In the genomic region with DNA sequence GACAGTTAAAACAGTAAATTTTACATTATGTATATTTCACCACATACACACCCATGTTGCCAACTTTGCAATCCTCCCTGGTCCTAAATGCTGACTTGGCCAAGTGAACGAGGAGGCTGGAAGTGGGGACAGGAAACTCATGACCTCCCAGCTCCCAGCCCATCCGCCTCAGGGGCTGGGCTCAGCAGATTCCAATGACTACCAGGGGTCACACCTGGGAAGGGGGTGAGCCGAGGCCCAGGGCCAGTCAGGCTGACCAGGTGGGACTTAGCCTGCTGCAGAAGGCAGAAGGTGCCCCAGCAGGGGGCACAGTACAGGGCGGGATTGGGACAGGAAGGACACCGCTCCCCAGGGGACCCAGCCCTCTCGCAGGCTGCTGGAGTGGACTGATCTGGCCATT, we compare ENCODE assay signal across 18 cellular contexts. TPM values are rescaled to one million over a fixed set of nuclear protein-coding genes. Genes with fewer than 3 reads are reported as not detected.
DNase-seq lines count a peak whose midpoint lies in the region; ATAC-seq, FAIRE-seq and TF ChIP-seq lines count a peak whose summit lies in the region.
"Had no signal": no experiment of that assay in that cellular context is flagged by ENCODE, and none has a peak within 500 bp of the region (broad histone marks: within the 10 kb centered on the region; RNA-seq: fewer than 3 reads in every experiment).

No MANE protein-coding gene starts in this region.

- H3K27me3 ChIP-seq in BLaER1 (no peaks in the 10 kb centered on the region), HepG2 (ENCODE audit: control insufficient read depth in 1 of 2, insufficient read depth in 2 of 2, low read length in 2 of 2) (peaks cover 11 to 49% of the 10 kb centered on the region in 2 experiments)
- H3K27me3 ChIP-seq: foreskin keratinocyte, stomach had no signal

- 31% methylated on average over 5 of the region's 6 CpGs for WGBS in HepG2 (ENCODE audit: low lambda C conversion rate)

- H2AFZ ChIP-seq in HepG2 (ENCODE audit: low read length): no peak overlapping the region

- TF ChIP-seq EP300 in HepG2 (IDR thresholded peaks at IDR 0.05; ENCODE audit: low read depth in 2 of 2, low read length in 2 of 2): no peak
- TF ChIP-seq EP300 in HepG2 (CRISPR knock-in tag; IDR thresholded peaks at IDR 0.05; ENCODE audit: borderline replicate concordance): no peak

- H3K9me3 ChIP-seq in BLaER1: no peaks in the 10 kb centered on the region
- no peaks in the 10 kb centered on the region for H3K9me3 ChIP-seq in HepG2 (ENCODE audit: low read length)
- H3K9me3 ChIP-seq: stomach had no signal

- in situ Hi-C loops in HepG2 (cut with HindIII; ENCODE audit: extremely low pct_ligation_motif_present, low pct_unique_long_range_greater_than_20kb): loop anchor here (5.0 kb wide), 1 partner anchor 33 kb away; no protein-coding TSS in a partner anchor

- no peak overlapping the region for H3K4me3 ChIP-seq in BLaER1
- H3K4me3 ChIP-seq in HepG2 (replicated peaks in 1 of 3; ENCODE audit: insufficient read depth in 1 of 3, low read depth in 2 of 3, low read length in 3 of 3): no peak overlapping the region

- no peak for TF ChIP-seq POLR2A in HepG2 (IDR thresholded peaks at IDR 0.05; ENCODE audit: insufficient read depth in 1 of 2, low read depth in 2 of 2, low read length in 2 of 2)

- H3K36me3 ChIP-seq in BLaER1 (no peaks in the 10 kb centered on the region), HepG2 (replicated peaks in 1 of 2; ENCODE audit: control insufficient read depth in 1 of 2, insufficient read depth in 2 of 2, low read length in 2 of 2) (no peaks in the 10 kb centered on the region)
- H3K36me3 ChIP-seq: stomach had no signal

- no peak for FAIRE-seq in HepG2 (lab: Jason Lieb, UNC)
- FAIRE-seq: D721Med, small intestine had no signal

- peak; percentile 44 for DNase-seq in RPMI8226
- DNase-seq in HepG2 (ENCODE audit: low spot score): no peak
- no peak for DNase-seq in NCI-H1048 (lab: John Stamatoyannopoulos, UW)
- no peak for DNase-seq in DMS79 treated with DMSO at 0.1 percent for 48 hours (lab: John Stamatoyannopoulos, UW)
- DNase-seq: activated CD4-positive, CD25-positive, alpha-beta regulatory T cell treated with anti-CD3 and anti-CD28 coated beads, Interleukin-2, amount 50 U/mL, for 72 hours; activated naive CD8-positive, alpha-beta T cell treated with anti-CD3 and anti-CD28 coated beads, Interleukin-2, amount 10 ng/mL, durations not matched to agents 7 days and 5 days; activated T-cell treated with anti-CD3 and anti-CD28 coated beads, Interleukin-2, amount 50 U/mL, for 1 hour; foreskin keratinocyte; NCI-H774; small intestine; stomach had no signal

- peak; percentile 26; the same call in 1 of the 2 replicates for TF ChIP-seq CTCF in HepG2 (CRISPR knock-in tag; IDR thresholded peaks at IDR 0.05)

- intact Hi-C loops in HepG2 (cut with micrococcal nuclease; ENCODE audit: unreplicated experiment): loop anchor here (1.0 kb wide), 1 partner anchor 147 kb away; no protein-coding TSS in a partner anchor

- CTCF ChIA-PET in HepG2 (lab: Yijun Ruan, JAX; ENCODE audit: low intra/inter-chr PET ratio, low total read pairs): interaction anchor here (1.3 to 5.4 kb wide), 2 partner anchors 33 to 40 kb away, joined by 6 to 65 read pairs; no protein-coding TSS in a partner anchor

- POLR2A ChIA-PET in HepG2 (lab: Yijun Ruan, JAX): interaction anchor here (1.4 kb wide), 1 partner anchor 58 kb away, joined by 4 read pairs; the partner anchor contains the start of gene ADISSP

- no peak for TF ChIP-seq RAD21 in HepG2 (CRISPR knock-in tag; IDR thresholded peaks at IDR 0.05)

- H3K79me2 ChIP-seq in HepG2 (ENCODE audit: insufficient read depth, low read length): no peaks in the 10 kb centered on the region

- BruUV-seq in HepG2 (replicated peaks; lab: Mats Ljungman, UMichigan): no TSS peak

- ATAC-seq in HepG2: peak; percentile 67
- no peak for ATAC-seq in esophagus mucosa

- no peaks in the 10 kb centered on the region for H4K20me1 ChIP-seq in BLaER1
- no peaks in the 10 kb centered on the region for H4K20me1 ChIP-seq in HepG2 (ENCODE audit: insufficient read depth, low read length)

- no peak overlapping the region for H3K9ac ChIP-seq in BLaER1
- H3K9ac ChIP-seq in HepG2 (ENCODE audit: insufficient read depth, low read depth, low read length): no peak overlapping the region

- no peak overlapping the region for H3K27ac ChIP-seq in BLaER1
- H3K27ac ChIP-seq in HepG2 (ENCODE audit: extremely low read length, insufficient read depth, low read length): no peak overlapping the region
- H3K27ac ChIP-seq: foreskin keratinocyte, RWPE1, stomach had no signal

- H3K4me2 ChIP-seq in BLaER1 (peak overlapping the region; percentile 35; the same call in 1 of the 2 replicates), HepG2 (ENCODE audit: low read depth, low read length) (no peak overlapping the region)

- peaks cover 17% of the 10 kb centered on the region for H3K4me1 ChIP-seq in BLaER1
- H3K4me1 ChIP-seq in HepG2 (ENCODE audit: insufficient read depth, low read length): no peaks in the 10 kb centered on the region
- H3K4me1 ChIP-seq: foreskin keratinocyte had no signal

RNA-seq across cellular contexts. Expression of gene SIGLEC1, which starts 2.4 kb away (rescaled TPM):
- total RNA-seq in HepG2 (2016; rRNA removed; fragmentation: Illumina TruSeq; extraction: Trizol) (not detected in 2 replicates), esophagus mucosa (0.80 TPM)
- total RNA-seq in HepG2 (2016; cell fraction: cytosol; rRNA removed; fragmentation: Illumina TruSeq; extraction: Trizol; ENCODE audit: low read depth): not detected in 2 replicates
- total RNA-seq in HepG2 (2016; cell fraction: insoluble cytoplasmic fraction; rRNA removed; fragmentation: Illumina TruSeq; extraction: Trizol): not detected in 2 replicates
- not detected in 2 replicates for total RNA-seq in HepG2 (2016; cell fraction: membrane; rRNA removed; fragmentation: Illumina TruSeq; extraction: Trizol)
- not detected in 2 replicates for total RNA-seq in HepG2 (2016; cell fraction: nucleus; rRNA removed; fragmentation: Illumina TruSeq; extraction: Trizol)
- 0.01 TPM in 1 of 2 replicates, not detected in the other for polyA plus RNA-seq in HepG2 (2011; rRNA removed)
- polyA plus RNA-seq in HepG2 (2011; cell fraction: cytosol; rRNA removed): not detected in 2 replicates
- 0.03 and 0.10 TPM in 2 replicates for polyA plus RNA-seq in HepG2 (2011; cell fraction: nucleus; rRNA removed)
- polyA plus RNA-seq in HepG2 (2012): 0.01 TPM in 1 of 2 replicates, not detected in the other
- not detected in 2 replicates for polyA plus RNA-seq in HepG2 (2016; cell fraction: cytosol; fragmentation: Illumina TruSeq; extraction: Trizol; ENCODE audit: low read depth)
- polyA plus RNA-seq in HepG2 (2016; cell fraction: insoluble cytoplasmic fraction; fragmentation: Illumina TruSeq; extraction: Trizol; ENCODE audit: low read depth): not detected in 2 replicates
- polyA plus RNA-seq in HepG2 (2016; cell fraction: membrane; fragmentation: Illumina TruSeq; extraction: Trizol; ENCODE audit: low read depth): not detected in 2 replicates
- polyA plus RNA-seq in HepG2 (2016; cell fraction: nucleus; fragmentation: Illumina TruSeq; extraction: Trizol; ENCODE audit: insufficient read depth, low read depth): not detected in 2 replicates
- 0.05 TPM in 1 of 2 replicates, not detected in the other for polyA minus RNA-seq in HepG2 (2011; rRNA and poly(A)+ RNA removed; ENCODE audit: low replicate concordance)
- polyA minus RNA-seq in HepG2 (2011; cell fraction: cytosol; rRNA and poly(A)+ RNA removed): not detected in 2 replicates
- polyA minus RNA-seq in HepG2 (2011; cell fraction: nucleus; rRNA and poly(A)+ RNA removed): under 0.01 TPM in 1 of 2 replicates, not detected in the other
- total RNA-seq: foreskin keratinocyte, HT-29, MCF 10A had no signal
- polyA plus RNA-seq: foreskin keratinocyte had no signal

RNA-seq across cellular contexts. Expression of gene HSPA12B, which starts 22.5 kb away (rescaled TPM):
- total RNA-seq in HepG2 (2016; rRNA removed; fragmentation: Illumina TruSeq; extraction: Trizol): not detected in 2 replicates
- not detected in 2 replicates for total RNA-seq in HepG2 (2016; cell fraction: cytosol; rRNA removed; fragmentation: Illumina TruSeq; extraction: Trizol; ENCODE audit: low read depth)
- total RNA-seq in HepG2 (2016; cell fraction: insoluble cytoplasmic fraction; rRNA removed; fragmentation: Illumina TruSeq; extraction: Trizol): not detected in 2 replicates
- total RNA-seq in HepG2 (2016; cell fraction: membrane; rRNA removed; fragmentation: Illumina TruSeq; extraction: Trizol): not detected in 2 replicates
- total RNA-seq in HepG2 (2016; cell fraction: nucleus; rRNA removed; fragmentation: Illumina TruSeq; extraction: Trizol): not detected in 2 replicates
- 0.01 TPM in 2 replicates for polyA plus RNA-seq in HepG2 (2011; rRNA removed)
- 0.03 and 0.04 TPM in 2 replicates for polyA plus RNA-seq in HepG2 (2011; cell fraction: cytosol; rRNA removed)
- 0.14 and 0.17 TPM in 2 replicates for polyA plus RNA-seq in HepG2 (2011; cell fraction: nucleus; rRNA removed)
- polyA plus RNA-seq in HepG2 (2012): 0.90 and 1.9 TPM in 2 replicates
- polyA plus RNA-seq in HepG2 (2016; cell fraction: cytosol; fragmentation: Illumina TruSeq; extraction: Trizol; ENCODE audit: low read depth): not detected in 2 replicates
- not detected in 2 replicates for polyA plus RNA-seq in HepG2 (2016; cell fraction: insoluble cytoplasmic fraction; fragmentation: Illumina TruSeq; extraction: Trizol; ENCODE audit: low read depth)
- polyA plus RNA-seq in HepG2 (2016; cell fraction: membrane; fragmentation: Illumina TruSeq; extraction: Trizol; ENCODE audit: low read depth): not detected in 2 replicates
- polyA plus RNA-seq in HepG2 (2016; cell fraction: nucleus; fragmentation: Illumina TruSeq; extraction: Trizol; ENCODE audit: insufficient read depth, low read depth): not detected in 2 replicates
- polyA minus RNA-seq in HepG2 (2011; rRNA and poly(A)+ RNA removed; ENCODE audit: low replicate concordance): 0.10 TPM in 1 of 2 replicates, not detected in the other
- not detected in 2 replicates for polyA minus RNA-seq in HepG2 (2011; cell fraction: cytosol; rRNA and poly(A)+ RNA removed)
- polyA minus RNA-seq in HepG2 (2011; cell fraction: nucleus; rRNA and poly(A)+ RNA removed): 0.13 TPM in 1 of 2 replicates, not detected in the other
- total RNA-seq in esophagus mucosa: 1.2 TPM
- total RNA-seq: activated naive CD8-positive, alpha-beta T cell treated with anti-CD3 and anti-CD28 coated beads, Interleukin-2, amount 10 ng/mL, durations not matched to agents 7 days and 5 days; HT-29; MCF 10A had no signal

RNA-seq across cellular contexts. Expression of gene ADAM33, which starts 28.2 kb away (rescaled TPM):
- total RNA-seq in HepG2 (2016; rRNA removed; fragmentation: Illumina TruSeq; extraction: Trizol) (not detected in 2 replicates), esophagus mucosa (2.5 TPM)
- total RNA-seq in HepG2 (2016; cell fraction: cytosol; rRNA removed; fragmentation: Illumina TruSeq; extraction: Trizol; ENCODE audit: low read depth): not detected in 2 replicates
- not detected in 2 replicates for total RNA-seq in HepG2 (2016; cell fraction: insoluble cytoplasmic fraction; rRNA removed; fragmentation: Illumina TruSeq; extraction: Trizol)
- not detected in 2 replicates for total RNA-seq in HepG2 (2016; cell fraction: membrane; rRNA removed; fragmentation: Illumina TruSeq; extraction: Trizol)
- total RNA-seq in HepG2 (2016; cell fraction: nucleus; rRNA removed; fragmentation: Illumina TruSeq; extraction: Trizol): not detected in 2 replicates
- polyA plus RNA-seq in HepG2 (2011; rRNA removed): not detected in 2 replicates
- not detected in 2 replicates for polyA plus RNA-seq in HepG2 (2011; cell fraction: cytosol; rRNA removed)
- 0.03 TPM in 1 of 2 replicates, not detected in the other for polyA plus RNA-seq in HepG2 (2011; cell fraction: nucleus; rRNA removed)
- polyA plus RNA-seq in HepG2 (2012): not detected in 2 replicates
- polyA plus RNA-seq in HepG2 (2016; cell fraction: cytosol; fragmentation: Illumina TruSeq; extraction: Trizol; ENCODE audit: low read depth): not detected in 2 replicates
- polyA plus RNA-seq in HepG2 (2016; cell fraction: insoluble cytoplasmic fraction; fragmentation: Illumina TruSeq; extraction: Trizol; ENCODE audit: low read depth): not detected in 2 replicates
- polyA plus RNA-seq in HepG2 (2016; cell fraction: membrane; fragmentation: Illumina TruSeq; extraction: Trizol; ENCODE audit: low read depth): not detected in 2 replicates
- not detected in 2 replicates for polyA plus RNA-seq in HepG2 (2016; cell fraction: nucleus; fragmentation: Illumina TruSeq; extraction: Trizol; ENCODE audit: insufficient read depth, low read depth)
- polyA minus RNA-seq in HepG2 (2011; rRNA and poly(A)+ RNA removed; ENCODE audit: low replicate concordance): not detected in 2 replicates
- not detected in 2 replicates for polyA minus RNA-seq in HepG2 (2011; cell fraction: cytosol; rRNA and poly(A)+ RNA removed)
- not detected in 2 replicates for polyA minus RNA-seq in HepG2 (2011; cell fraction: nucleus; rRNA and poly(A)+ RNA removed)
- total RNA-seq: activated naive CD8-positive, alpha-beta T cell treated with anti-CD3 and anti-CD28 coated beads, Interleukin-2, amount 10 ng/mL, durations not matched to agents 7 days and 5 days; foreskin keratinocyte; HT-29; MCF 10A had no signal
- polyA plus RNA-seq: foreskin keratinocyte had no signal

RNA-seq across cellular contexts. Expression of gene GFRA4, which starts 46.8 kb away (rescaled TPM):
- total RNA-seq in HepG2 (2016; rRNA removed; fragmentation: Illumina TruSeq; extraction: Trizol) (not detected in 2 replicates), esophagus mucosa (not detected)
- not detected in 2 replicates for total RNA-seq in HepG2 (2016; cell fraction: cytosol; rRNA removed; fragmentation: Illumina TruSeq; extraction: Trizol; ENCODE audit: low read depth)
- not detected in 2 replicates for total RNA-seq in HepG2 (2016; cell fraction: insoluble cytoplasmic fraction; rRNA removed; fragmentation: Illumina TruSeq; extraction: Trizol)
- total RNA-seq in HepG2 (2016; cell fraction: membrane; rRNA removed; fragmentation: Illumina TruSeq; extraction: Trizol): not detected in 2 replicates
- total RNA-seq in HepG2 (2016; cell fraction: nucleus; rRNA removed; fragmentation: Illumina TruSeq; extraction: Trizol): not detected in 2 replicates
- not detected in 2 replicates for polyA plus RNA-seq in HepG2 (2011; rRNA removed)
- polyA plus RNA-seq in HepG2 (2011; cell fraction: cytosol; rRNA removed): not detected in 2 replicates
- polyA plus RNA-seq in HepG2 (2011; cell fraction: nucleus; rRNA removed): not detected in 2 replicates
- polyA plus RNA-seq in HepG2 (2012): not detected in 2 replicates
- not detected in 2 replicates for polyA plus RNA-seq in HepG2 (2016; cell fraction: cytosol; fragmentation: Illumina TruSeq; extraction: Trizol; ENCODE audit: low read depth)
- not detected in 2 replicates for polyA plus RNA-seq in HepG2 (2016; cell fraction: insoluble cytoplasmic fraction; fragmentation: Illumina TruSeq; extraction: Trizol; ENCODE audit: low read depth)
- polyA plus RNA-seq in HepG2 (2016; cell fraction: membrane; fragmentation: Illumina TruSeq; extraction: Trizol; ENCODE audit: low read depth): not detected in 2 replicates
- polyA plus RNA-seq in HepG2 (2016; cell fraction: nucleus; fragmentation: Illumina TruSeq; extraction: Trizol; ENCODE audit: insufficient read depth, low read depth): not detected in 2 replicates
- not detected in 2 replicates for polyA minus RNA-seq in HepG2 (2011; rRNA and poly(A)+ RNA removed; ENCODE audit: low replicate concordance)
- not detected in 2 replicates for polyA minus RNA-seq in HepG2 (2011; cell fraction: cytosol; rRNA and poly(A)+ RNA removed)
- polyA minus RNA-seq in HepG2 (2011; cell fraction: nucleus; rRNA and poly(A)+ RNA removed): not detected in 2 replicates
- total RNA-seq: activated naive CD8-positive, alpha-beta T cell treated with anti-CD3 and anti-CD28 coated beads, Interleukin-2, amount 10 ng/mL, durations not matched to agents 7 days and 5 days; foreskin keratinocyte; HT-29; MCF 10A; mesothelial cell of epicardium; stomach had no signal
- polyA plus RNA-seq: foreskin keratinocyte, small intestine, stomach had no signal

RNA-seq across cellular contexts. Expression of gene ADISSP, which starts 57.5 kb away (rescaled TPM):
- total RNA-seq in HepG2 (2016; rRNA removed; fragmentation: Illumina TruSeq; extraction: Trizol): 70.0 and 90.6 TPM in 2 replicates
- total RNA-seq in HepG2 (2016; cell fraction: cytosol; rRNA removed; fragmentation: Illumina TruSeq; extraction: Trizol; ENCODE audit: low read depth): 120 and 149 TPM in 2 replicates
- 67.4 and 89.2 TPM in 2 replicates for total RNA-seq in HepG2 (2016; cell fraction: insoluble cytoplasmic fraction; rRNA removed; fragmentation: Illumina TruSeq; extraction: Trizol)
- total RNA-seq in HepG2 (2016; cell fraction: membrane; rRNA removed; fragmentation: Illumina TruSeq; extraction: Trizol): 165 and 207 TPM in 2 replicates
- 43.5 and 46.5 TPM in 2 replicates for total RNA-seq in HepG2 (2016; cell fraction: nucleus; rRNA removed; fragmentation: Illumina TruSeq; extraction: Trizol)
- 38.3 and 51.7 TPM in 2 replicates for polyA plus RNA-seq in HepG2 (2011; rRNA removed)
- polyA plus RNA-seq in HepG2 (2011; cell fraction: cytosol; rRNA removed): 41.7 and 67.3 TPM in 2 replicates
- polyA plus RNA-seq in HepG2 (2011; cell fraction: nucleus; rRNA removed): 36.2 and 38.2 TPM in 2 replicates
- polyA plus RNA-seq in HepG2 (2012): 37.4 and 38.4 TPM in 2 replicates
- polyA plus RNA-seq in HepG2 (2016; cell fraction: cytosol; fragmentation: Illumina TruSeq; extraction: Trizol; ENCODE audit: low read depth): 210 and 248 TPM in 2 replicates
- polyA plus RNA-seq in HepG2 (2016; cell fraction: insoluble cytoplasmic fraction; fragmentation: Illumina TruSeq; extraction: Trizol; ENCODE audit: low read depth): 96.6 and 129 TPM in 2 replicates
- 249 and 277 TPM in 2 replicates for polyA plus RNA-seq in HepG2 (2016; cell fraction: membrane; fragmentation: Illumina TruSeq; extraction: Trizol; ENCODE audit: low read depth)
- 90.0 and 101 TPM in 2 replicates for polyA plus RNA-seq in HepG2 (2016; cell fraction: nucleus; fragmentation: Illumina TruSeq; extraction: Trizol; ENCODE audit: insufficient read depth, low read depth)
- polyA minus RNA-seq in HepG2 (2011; rRNA and poly(A)+ RNA removed; ENCODE audit: low replicate concordance): 32.0 and 63.5 TPM in 2 replicates
- polyA minus RNA-seq in HepG2 (2011; cell fraction: cytosol; rRNA and poly(A)+ RNA removed): 30.2 and 38.4 TPM in 2 replicates
- 15.2 and 15.3 TPM in 2 replicates for polyA minus RNA-seq in HepG2 (2011; cell fraction: nucleus; rRNA and poly(A)+ RNA removed)
- total RNA-seq in esophagus mucosa: 29.1 TPM
